12 cellular contexts compared by ENCODE assay signal in the genomic region with DNA sequence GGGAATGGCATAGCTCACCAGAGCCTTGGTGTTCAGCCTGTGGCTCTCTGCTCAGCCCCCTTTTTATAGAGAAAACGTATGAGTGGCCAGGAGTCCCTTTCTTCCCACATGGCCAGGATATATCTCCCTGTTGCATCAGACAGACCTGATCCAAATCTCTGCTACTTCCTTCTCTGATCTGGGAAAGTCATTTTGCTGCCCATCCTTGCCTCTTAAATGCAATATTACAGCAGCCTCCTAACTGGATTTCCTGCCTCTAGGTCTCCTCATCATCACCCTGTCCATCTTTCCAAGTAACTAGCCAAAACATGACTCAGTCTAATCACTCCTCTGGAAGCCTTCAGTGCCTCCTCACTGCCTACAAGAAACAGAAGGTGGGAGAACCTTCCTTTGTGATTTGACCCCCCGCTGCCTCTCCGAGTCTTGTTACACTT. TPM values are rescaled to one million over a fixed set of nuclear protein-coding genes. Genes with fewer than 3 reads are reported as not detected.
DNase-seq lines count a peak whose midpoint lies in the region; ATAC-seq, FAIRE-seq and TF ChIP-seq lines count a peak whose summit lies in the region.
"Had no signal": no experiment of that assay in that cellular context is flagged by ENCODE, and none has a peak within 500 bp of the region (broad histone marks: within the 10 kb centered on the region; RNA-seq: fewer than 3 reads in every experiment).

No MANE protein-coding gene starts in this region.

- H3K36me3 ChIP-seq in iPS-18a (ENCODE audit: control insufficient read depth, low read depth, low read length), result no peaks in the 10 kb centered on the region
- H3K36me3 ChIP-seq in tibial nerve, result no peaks in the 10 kb centered on the region

- no peaks in the 10 kb centered on the region for H3K27me3 ChIP-seq in iPS-18a (ENCODE audit: control insufficient read depth, insufficient read depth, low read length)
- H3K27me3 ChIP-seq in tibial nerve, result no peaks in the 10 kb centered on the region

- no peaks in the 10 kb centered on the region for H3K9me3 ChIP-seq in iPS-18a (ENCODE audit: control insufficient read depth, low read depth, low read length)
- no peaks in the 10 kb centered on the region for H3K9me3 ChIP-seq in tibial nerve

- whole genome bisulfite sequencing in tibial nerve, 2 donors, result 42 to 50% methylated on average over 3 of the region's 3 CpGs

- peaks cover 7% of the 10 kb centered on the region for H3K36me3 Mint-ChIP-seq in brain

- peak overlapping the region in 2 of 5 experiments; percentile 2 to 32 for H3K4me3 Mint-ChIP-seq in brain

- peak overlapping the region; percentile 9 to 82 (median 17) for H3K27ac Mint-ChIP-seq in brain

- peaks cover 27% of the 10 kb centered on the region for H3K4me1 ChIP-seq in iPS-18a (ENCODE audit: control insufficient read depth, low read depth, low read length)
- H3K4me1 ChIP-seq in tibial nerve, result peaks cover 5 to 87% (median 57%) of the 10 kb centered on the region in 4 donors

- no peak for FAIRE-seq in urothelium cell line (lab: Jason Lieb, UNC)
- FAIRE-seq: HTR-8/SVneo had no signal

- H3K27me3 Mint-ChIP-seq in brain, result no peaks in the 10 kb centered on the region

- DNase-seq in DMS 273 (lab: John Stamatoyannopoulos, UW; ENCODE audit: unreplicated experiment) (peak; percentile 56), DMS 273 treated with DMSO at 0.1 percent for 48 hours (lab: John Stamatoyannopoulos, UW) (no peak), tibial nerve (ENCODE audit: low spot score in 2 of 2) (no peak), urothelium cell line (ENCODE audit: low spot score) (no peak)
- DNase-seq: activated CD8-positive, alpha-beta memory T cell treated with anti-CD3 and anti-CD28 coated beads, Interleukin-2, amount 50 U/mL, for 48 hours; islet precursor cell had no signal

- TF ChIP-seq CTCF in brain (conservative IDR thresholded peaks at IDR 0.05) (no peak), tibial nerve (IDR thresholded peaks at IDR 0.05) (no peak)

- H3K27ac ChIP-seq in iPS-18a (ENCODE audit: low read length) (peak overlapping the region; percentile 12), tibial nerve (peak overlapping the region in 3 of 4 donors; percentile 78 to 95 (median 84))
- H3K27ac ChIP-seq: 22Rv1 had no signal

- H3K9ac ChIP-seq in iPS-18a (ENCODE audit: low read length), result no peak overlapping the region

- no peak for TF ChIP-seq POLR2A in tibial nerve (IDR thresholded peaks at IDR 0.05)

- ATAC-seq in HG03432 (IDR thresholded peaks at IDR 0.05; ENCODE audit: unreplicated experiment), result no peak
- ATAC-seq in GM21381 (IDR thresholded peaks at IDR 0.05; ENCODE audit: unreplicated experiment), result no peak

- peaks cover 57% of the 10 kb centered on the region for H3K4me1 Mint-ChIP-seq in brain

- no peaks in the 10 kb centered on the region for H3K9me3 Mint-ChIP-seq in brain

- no peak for TF ChIP-seq EP300 in tibial nerve (IDR thresholded peaks at IDR 0.05)

- no peak overlapping the region for H3K4me3 ChIP-seq in iPS-18a (ENCODE audit: low read length)
- H3K4me3 ChIP-seq in tibial nerve, result no peak overlapping the region

RNA-seq across cellular contexts. Expression of a gene that starts 43.0 kb away (rescaled TPM):
- polyA plus RNA-seq in brain (ENCODE audit: insufficient read depth, low read depth, low replicate concordance), result 8.6 TPM
- 10 to 100 TPM; 31.8 to 87.0 (median 49.0) TPM for total RNA-seq in tibial nerve
